In the genomic region with DNA sequence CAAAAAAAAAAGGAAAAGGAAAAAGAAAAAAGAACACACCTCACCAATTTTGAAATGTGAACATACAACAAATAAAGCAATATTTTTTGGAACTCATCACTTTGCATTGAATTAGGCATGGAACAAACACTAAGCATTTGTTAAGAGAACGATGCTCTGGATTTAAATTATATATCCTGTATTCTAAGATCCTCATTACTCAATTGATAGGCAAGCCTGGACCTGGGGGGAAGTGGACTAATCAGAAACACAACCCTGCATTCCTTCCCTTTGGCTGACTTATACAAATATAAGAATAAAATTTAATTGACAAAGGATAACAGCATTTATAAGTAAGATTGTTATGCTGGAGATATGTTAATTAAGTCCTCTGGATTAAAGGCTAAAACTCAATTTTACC, we compare ENCODE assay signal across 12 cellular contexts. TPM values are rescaled to one million over a fixed set of nuclear protein-coding genes. Genes with fewer than 3 reads are reported as not detected.
A peak's percentile ranks its signal among the peaks of the same experiment; 100 is the strongest.
DNase-seq lines count a peak whose midpoint lies in the region; ATAC-seq, FAIRE-seq and TF ChIP-seq lines count a peak whose summit lies in the region.
"Had no signal": no experiment of that assay in that cellular context is flagged by ENCODE, and none has a peak within 500 bp of the region (broad histone marks: within the 10 kb centered on the region; RNA-seq: fewer than 3 reads in every experiment).

No MANE protein-coding gene starts in this region.

- no peak for TF ChIP-seq CTCF in heart left ventricle (IDR thresholded peaks at IDR 0.05)
- TF ChIP-seq CTCF in astrocyte of the spinal cord (IDR thresholded peaks at IDR 0.05; ENCODE audit: low read depth, low read length): no peak
- TF ChIP-seq CTCF in kidney epithelial cell (IDR thresholded peaks at IDR 0.05; ENCODE audit: insufficient read depth, low read length, poor library complexity, severe bottlenecking): no peak
- no peak for TF ChIP-seq CTCF in upper lobe of right lung (IDR thresholded peaks at IDR 0.05)
- TF ChIP-seq CTCF in HepG2 (CRISPR knock-in tag; IDR thresholded peaks at IDR 0.05): no peak

- no peak overlapping the region for H3K9ac ChIP-seq in HepG2 (ENCODE audit: insufficient read depth, low read depth, low read length)

- TF ChIP-seq EP300 in HepG2 (IDR thresholded peaks at IDR 0.05; ENCODE audit: low read depth in 2 of 2, low read length in 2 of 2) (no peak), HepG2 (CRISPR knock-in tag; IDR thresholded peaks at IDR 0.05; ENCODE audit: borderline replicate concordance) (no peak)

- ATAC-seq in heart left ventricle: no peak
- ATAC-seq in upper lobe of right lung: no peak
- ATAC-seq in HepG2: no peak
- ATAC-seq: sciatic nerve had no signal

- H3K27ac ChIP-seq in heart left ventricle: peak overlapping the region in 9 of 12 donors; percentile 1 to 96 (median 89)
- H3K27ac ChIP-seq in upper lobe of right lung: no peak overlapping the region
- no peak overlapping the region for H3K27ac ChIP-seq in HepG2 (ENCODE audit: extremely low read length, insufficient read depth, low read length)
- H3K27ac ChIP-seq: HL-60 had no signal

- POLR2A ChIA-PET in HepG2 (lab: Yijun Ruan, JAX): no interaction called here

- DNase-seq in heart left ventricle: no peak
- no peak for DNase-seq in cardiac septum (ENCODE audit: low spot score)
- no peak for DNase-seq in astrocyte of the spinal cord (ENCODE audit: low read depth, low spot score)
- no peak for DNase-seq in kidney epithelial cell (ENCODE audit: low read depth)
- DNase-seq in upper lobe of right lung: no peak
- no peak for DNase-seq in NCI-H345 (lab: John Stamatoyannopoulos, UW)
- DNase-seq in NCI-H146 treated with DMSO at 0.1 percent for 48 hours (lab: John Stamatoyannopoulos, UW; ENCODE audit: unreplicated experiment): no peak
- no peak for DNase-seq in HepG2 (ENCODE audit: low spot score)
- DNase-seq: activated CD4-positive, CD25-positive, alpha-beta regulatory T cell; NCI-H1417 treated with DMSO at 0.1 percent for 48 hours had no signal

- no peaks in the 10 kb centered on the region for H3K79me2 ChIP-seq in HepG2 (ENCODE audit: insufficient read depth, low read length)

- no TSS peak for BruUV-seq in HepG2 (replicated peaks; lab: Mats Ljungman, UMichigan)

- H3K4me1 ChIP-seq in heart left ventricle (peaks cover 0 to 35% (median 10%) of the 10 kb centered on the region in 12 donors), upper lobe of right lung (no peaks in the 10 kb centered on the region), HepG2 (ENCODE audit: insufficient read depth, low read length) (peaks cover 31% of the 10 kb centered on the region)

- WGBS in heart left ventricle, 4 donors: 31 to 56% (median 45%) methylated on average over 1 of the region's 1 CpG
- WGBS in HepG2 (ENCODE audit: low lambda C conversion rate): 63% methylated on average over 1 of the region's 1 CpG

- TF ChIP-seq RAD21 in HepG2 (CRISPR knock-in tag; IDR thresholded peaks at IDR 0.05): no peak

- H3K4me3 ChIP-seq in heart left ventricle (peak overlapping the region in 9 of 12 donors; percentile 71 to 91 (median 77)), astrocyte of the spinal cord (ENCODE audit: low read depth, low read length) (peak overlapping the region; percentile 86), kidney epithelial cell (ENCODE audit: low read depth, low read length) (peak overlapping the region; percentile 63), upper lobe of right lung (peak overlapping the region; percentile 49), HepG2 (replicated peaks in 1 of 3; ENCODE audit: insufficient read depth in 1 of 3, low read depth in 2 of 3, low read length in 3 of 3) (no peak overlapping the region)

- CTCF ChIA-PET in HepG2 (lab: Yijun Ruan, JAX; ENCODE audit: low intra/inter-chr PET ratio, low total read pairs): no interaction called here

- H4K20me1 ChIP-seq in HepG2 (ENCODE audit: insufficient read depth, low read length): no peaks in the 10 kb centered on the region

- intact Hi-C loops in heart left ventricle (cut with DNase I) (loop anchor here in 4 of 10 donors (2.0 to 5.0 kb wide), 3 partner anchors 39 to 47 kb away; no protein-coding TSS in a partner anchor), cardiac septum (cut with DNase I) (loop anchor here (2.0 kb wide), 1 partner anchor 47 kb away; no protein-coding TSS in a partner anchor), upper lobe of right lung (cut with DNase I) (no loop called here), HepG2 (cut with micrococcal nuclease; ENCODE audit: unreplicated experiment) (no loop called here)

- H2AFZ ChIP-seq in HepG2 (ENCODE audit: low read length): no peak overlapping the region

- in situ Hi-C loops in astrocyte of the spinal cord (cut with HindIII; ENCODE audit: low sequenced_read_pairs) (no loop called here), HepG2 (cut with HindIII; ENCODE audit: extremely low pct_ligation_motif_present, low pct_unique_long_range_greater_than_20kb) (loop anchor here (5.0 kb wide), 1 partner anchor 46 kb away; no protein-coding TSS in a partner anchor)

- H3K27me3 ChIP-seq in heart left ventricle (peaks cover 0 to 67% (median 4%) of the 10 kb centered on the region in 9 donors), kidney epithelial cell (ENCODE audit: control insufficient read depth, insufficient read depth, low read length) (no peaks in the 10 kb centered on the region), upper lobe of right lung (peaks cover 79% of the 10 kb centered on the region), HepG2 (ENCODE audit: control insufficient read depth in 1 of 2, insufficient read depth in 2 of 2, low read length in 2 of 2) (peaks cover 3 to 36% of the 10 kb centered on the region in 2 experiments)

- H3K36me3 ChIP-seq in heart left ventricle (no peaks in the 10 kb centered on the region), kidney epithelial cell (ENCODE audit: control insufficient read depth, insufficient read depth, low read length) (no peaks in the 10 kb centered on the region), upper lobe of right lung (no peaks in the 10 kb centered on the region), HepG2 (replicated peaks in 1 of 2; ENCODE audit: control insufficient read depth in 1 of 2, insufficient read depth in 2 of 2, low read length in 2 of 2) (no peaks in the 10 kb centered on the region)

- no peaks in the 10 kb centered on the region for H3K9me3 ChIP-seq in heart left ventricle
- H3K9me3 ChIP-seq in upper lobe of right lung: no peaks in the 10 kb centered on the region
- no peaks in the 10 kb centered on the region for H3K9me3 ChIP-seq in HepG2 (ENCODE audit: low read length)

- TF ChIP-seq POLR2A in heart left ventricle (IDR thresholded peaks at IDR 0.05): no peak
- TF ChIP-seq POLR2A in HepG2 (IDR thresholded peaks at IDR 0.05; ENCODE audit: insufficient read depth in 1 of 2, low read depth in 2 of 2, low read length in 2 of 2): no peak

- no peak overlapping the region for H3K4me2 ChIP-seq in HepG2 (ENCODE audit: low read depth, low read length)

- FAIRE-seq in HepG2 (lab: Jason Lieb, UNC): no peak

RNA-seq across cellular contexts. Expression of gene GJC1, which starts 2.2 kb away (rescaled TPM):
- total RNA-seq in heart left ventricle (10 to 100 TPM; 16.8 to 60.8 (median 24.9) TPM), cardiac septum (32.0 TPM), kidney epithelial cell (25.7 and 36.9 TPM in 2 replicates), upper lobe of right lung (22.8 TPM), HepG2 (2016; rRNA removed; fragmentation: Illumina TruSeq; extraction: Trizol) (1.7 and 2.0 TPM in 2 replicates)
- polyA plus RNA-seq in heart left ventricle (10 to 100 TPM; 14.2 to 29.9 TPM), HepG2 (2011; rRNA removed) (1.2 and 1.7 TPM in 2 replicates)
- total RNA-seq in HepG2 (2016; cell fraction: cytosol; rRNA removed; fragmentation: Illumina TruSeq; extraction: Trizol; ENCODE audit: low read depth): 0.35 and 0.40 TPM in 2 replicates
- total RNA-seq in HepG2 (2016; cell fraction: insoluble cytoplasmic fraction; rRNA removed; fragmentation: Illumina TruSeq; extraction: Trizol): 1.9 and 2.5 TPM in 2 replicates
- total RNA-seq in HepG2 (2016; cell fraction: membrane; rRNA removed; fragmentation: Illumina TruSeq; extraction: Trizol): 0.83 and 1.2 TPM in 2 replicates
- 1.6 and 2.1 TPM in 2 replicates for total RNA-seq in HepG2 (2016; cell fraction: nucleus; rRNA removed; fragmentation: Illumina TruSeq; extraction: Trizol)
- polyA plus RNA-seq in HepG2 (2011; cell fraction: cytosol; rRNA removed): 1.0 and 1.6 TPM in 2 replicates
- polyA plus RNA-seq in HepG2 (2011; cell fraction: nucleus; rRNA removed): 0.81 and 1.1 TPM in 2 replicates
- 2.4 and 2.6 TPM in 2 replicates for polyA plus RNA-seq in HepG2 (2012)
- 0.18 and 0.34 TPM in 2 replicates for polyA plus RNA-seq in HepG2 (2016; cell fraction: cytosol; fragmentation: Illumina TruSeq; extraction: Trizol; ENCODE audit: low read depth)
- 1.9 and 2.0 TPM in 2 replicates for polyA plus RNA-seq in HepG2 (2016; cell fraction: insoluble cytoplasmic fraction; fragmentation: Illumina TruSeq; extraction: Trizol; ENCODE audit: low read depth)
- polyA plus RNA-seq in HepG2 (2016; cell fraction: membrane; fragmentation: Illumina TruSeq; extraction: Trizol; ENCODE audit: low read depth): 0.55 TPM in 2 replicates
- 2.2 and 3.5 TPM in 2 replicates for polyA plus RNA-seq in HepG2 (2016; cell fraction: nucleus; fragmentation: Illumina TruSeq; extraction: Trizol; ENCODE audit: insufficient read depth, low read depth)
- polyA minus RNA-seq in HepG2 (2011; rRNA and poly(A)+ RNA removed; ENCODE audit: low replicate concordance): 2.4 and 13.8 TPM in 2 replicates
- polyA minus RNA-seq in HepG2 (2011; cell fraction: cytosol; rRNA and poly(A)+ RNA removed): 1.7 and 2.3 TPM in 2 replicates
- 1.1 and 1.3 TPM in 2 replicates for polyA minus RNA-seq in HepG2 (2011; cell fraction: nucleus; rRNA and poly(A)+ RNA removed)

RNA-seq across cellular contexts. Expression of gene HIGD1B, which starts 19.8 kb away (rescaled TPM):
- 10 to 100 TPM in 5 of 9 donors, 1 to 10 TPM in 4; 4.3 to 23.7 (median 12.9) TPM for total RNA-seq in heart left ventricle
- 10 to 100 TPM; 14.3 to 30.9 TPM for polyA plus RNA-seq in heart left ventricle
- total RNA-seq in cardiac septum: 10.3 TPM
- not detected in 2 replicates for total RNA-seq in kidney epithelial cell
- 36.4 TPM for total RNA-seq in upper lobe of right lung
- total RNA-seq in HepG2 (2016; rRNA removed; fragmentation: Illumina TruSeq; extraction: Trizol): not detected in 2 replicates
- not detected in 2 replicates for total RNA-seq in HepG2 (2016; cell fraction: cytosol; rRNA removed; fragmentation: Illumina TruSeq; extraction: Trizol; ENCODE audit: low read depth)
- not detected in 2 replicates for total RNA-seq in HepG2 (2016; cell fraction: insoluble cytoplasmic fraction; rRNA removed; fragmentation: Illumina TruSeq; extraction: Trizol)
- not detected in 2 replicates for total RNA-seq in HepG2 (2016; cell fraction: membrane; rRNA removed; fragmentation: Illumina TruSeq; extraction: Trizol)
- not detected in 2 replicates for total RNA-seq in HepG2 (2016; cell fraction: nucleus; rRNA removed; fragmentation: Illumina TruSeq; extraction: Trizol)
- not detected in 2 replicates for polyA plus RNA-seq in HepG2 (2011; rRNA removed)
- not detected in 2 replicates for polyA plus RNA-seq in HepG2 (2011; cell fraction: cytosol; rRNA removed)
- polyA plus RNA-seq in HepG2 (2011; cell fraction: nucleus; rRNA removed): not detected in 2 replicates
- not detected in 2 replicates for polyA plus RNA-seq in HepG2 (2012)
- not detected in 2 replicates for polyA plus RNA-seq in HepG2 (2016; cell fraction: cytosol; fragmentation: Illumina TruSeq; extraction: Trizol; ENCODE audit: low read depth)
- polyA plus RNA-seq in HepG2 (2016; cell fraction: insoluble cytoplasmic fraction; fragmentation: Illumina TruSeq; extraction: Trizol; ENCODE audit: low read depth): not detected in 2 replicates
- polyA plus RNA-seq in HepG2 (2016; cell fraction: membrane; fragmentation: Illumina TruSeq; extraction: Trizol; ENCODE audit: low read depth): not detected in 2 replicates
- not detected in 2 replicates for polyA plus RNA-seq in HepG2 (2016; cell fraction: nucleus; fragmentation: Illumina TruSeq; extraction: Trizol; ENCODE audit: insufficient read depth, low read depth)
- polyA minus RNA-seq in HepG2 (2011; rRNA and poly(A)+ RNA removed; ENCODE audit: low replicate concordance): not detected in 2 replicates
- polyA minus RNA-seq in HepG2 (2011; cell fraction: cytosol; rRNA and poly(A)+ RNA removed): not detected in 2 replicates
- polyA minus RNA-seq in HepG2 (2011; cell fraction: nucleus; rRNA and poly(A)+ RNA removed): not detected in 2 replicates

Comparison
In these comparisons a context has a peak if more than half of its experiments do, and no peak if none do; other contexts are left out.
1. H3K27ac ChIP-seq: peak in heart left ventricle (9 of 12); none in upper lobe of right lung (single experiment) and HepG2 (single experiment).
2. H3K4me3 ChIP-seq: peak in heart left ventricle (9 of 12), astrocyte of the spinal cord (single experiment), kidney epithelial cell (single experiment) and upper lobe of right lung (single experiment); none in HepG2 (0 of 3).